In genomic region chr17:17692353-17693252, GRCh38 we compare ENCODE assay signal across 8 cellular contexts. TPM values are rescaled to one million over a fixed set of nuclear protein-coding genes. Genes with fewer than 3 reads are reported as not detected.
DNase-seq lines count a peak whose midpoint lies in the region; ATAC-seq, FAIRE-seq and TF ChIP-seq lines count a peak whose summit lies in the region.

No MANE protein-coding gene starts in this region.

- H3K14ac ChIP-seq in IMR-90 (replicated peaks; ENCODE audit: low read depth, low read length) = peak overlapping the region; percentile 42; the same call in 1 of the 2 replicates

- SMC1A ChIA-PET in GM12878 (lab: Charles Lee; ENCODE audit: uncharacterized antibody, unreplicated experiment) = interaction anchor here (0.9 to 6.1 kb wide), 10 partner anchors 10 to 1207 kb away, joined by 3 to 47 read pairs (median 4); no protein-coding TSS in a partner anchor

- H3K79me1 ChIP-seq in IMR-90 (ENCODE audit: low read depth in 1 of 2, low read length in 2 of 2) = peaks cover 10 to 89% of the 10 kb centered on the region in 2 experiments; a peak in 3 of 4 replicates

- H3K9me3 ChIP-seq in IMR-90 (ENCODE audit: control insufficient read depth, insufficient read depth, low read length) (no peaks in the 10 kb centered on the region), GM12878 (replicated peaks; ENCODE audit: control insufficient read depth, insufficient read depth, low read length) (no peaks in the 10 kb centered on the region), mucosa of stomach (ENCODE audit: control insufficient read depth, low read length) (no peaks in the 10 kb centered on the region)

- BruUV-seq in IMR-90 (replicated peaks; lab: Mats Ljungman, UMichigan) (no TSS peak), GM12878 (replicated peaks; lab: Mats Ljungman, UMichigan) (no TSS peak)

- H3K4me1 ChIP-seq in IMR-90 (ENCODE audit: control insufficient read depth, insufficient read depth, low read length) = peaks cover 47% of the 10 kb centered on the region
- peaks cover 49% of the 10 kb centered on the region for H3K4me1 ChIP-seq in GM12878 (ENCODE audit: control insufficient read depth, insufficient read depth, low read length)
- peaks cover 80% of the 10 kb centered on the region for H3K4me1 ChIP-seq in mucosa of stomach (ENCODE audit: control insufficient read depth, insufficient read depth, low read length)

- TF ChIP-seq RAD21 in IMR-90 (IDR thresholded peaks at IDR 0.05; ENCODE audit: low read length) = no peak
- no peak for TF ChIP-seq RAD21 in GM12878 (IDR thresholded peaks at IDR 0.05; ENCODE audit: insufficient read depth, low read depth, low read length)

- no peak overlapping the region; the same call in 2 of the 3 replicates for H2BK15ac ChIP-seq in IMR-90 (ENCODE audit: low read depth, low read length)

- H2AK9ac ChIP-seq in IMR-90 (replicated peaks; ENCODE audit: low read depth, low read length, poor library complexity) = peak overlapping the region; percentile 70

- WGBS in IMR-90 (ENCODE audit: extremely low coverage in 2 of 2, insufficient read length in 1 of 2), 2 experiments = 56% methylated on average over 3 of the region's 9 CpGs; no CpG with 5 or more reads in 1 of the 2 experiments
- 89% methylated on average over 9 of the region's 9 CpGs for WGBS in GM12878 (ENCODE audit: insufficient coverage, insufficient replicate concordance, low lambda C conversion rate, missing lambda C conversion rate)

- in situ Hi-C loops in ACHN (cut with HindIII; ENCODE audit: low pct_ligation_motif_present, low pct_unique_long_range_greater_than_20kb, low sequenced_read_pairs) (no loop called here), IMR-90 (cut with MboI; ENCODE audit: low sequenced_read_pairs) (no loop called here), GM12878 (cut with MboI) (no loop called here)

- no peak overlapping the region for H3K18ac ChIP-seq in IMR-90 (ENCODE audit: low read depth, low read length)

- H4K91ac ChIP-seq in IMR-90 (ENCODE audit: insufficient read depth, low read depth, low read length) = 0 out of 2 replicates have a peak overlapping the region, but pooled peaks have one; percentile 91

- CTCF ChIA-PET in IMR-90 (lab: Yijun Ruan, JAX) (no interaction called here), GM12878 (lab: Yijun Ruan, JAX) (interaction anchor here (0.7 to 2.0 kb wide), 11 partner anchors 11 to 346 kb away, joined by 3 to 8 read pairs (median 4); no protein-coding TSS in a partner anchor)

- H2BK120ac ChIP-seq in IMR-90 (ENCODE audit: low read depth, low read length) = 0 out of 2 replicates have a peak overlapping the region, but pooled peaks have one; percentile 83

- FAIRE-seq in GM12878 (lab: Jason Lieb, UNC) = no peak

- H3K56ac ChIP-seq in IMR-90 (ENCODE audit: extremely low read depth, insufficient read depth, low read length) = no peak overlapping the region

- peaks cover 88% of the 10 kb centered on the region for H3K79me2 ChIP-seq in GM12878 (ENCODE audit: control insufficient read depth, insufficient read depth, low read length)

- no peak overlapping the region for H2BK20ac ChIP-seq in IMR-90 (ENCODE audit: low read depth, low read length)

- H4K20me1 ChIP-seq in IMR-90 (ENCODE audit: insufficient read depth, low read length) (peaks cover 90% of the 10 kb centered on the region), GM12878 (ENCODE audit: control insufficient read depth, insufficient read depth) (no peaks in the 10 kb centered on the region)

- ATAC-seq in IMR-90 (ENCODE audit: low read depth) (no peak), GM12878 (no peak), HG02938 (IDR thresholded peaks at IDR 0.05; ENCODE audit: unreplicated experiment) (no peak), HG02759 (IDR thresholded peaks at IDR 0.05; ENCODE audit: unreplicated experiment) (no peak)

- peak overlapping the region; percentile 98 for H3K27ac ChIP-seq in IMR-90 (ENCODE audit: insufficient read depth, low read length)
- peak overlapping the region; percentile 77 for H3K27ac ChIP-seq in GM12878 (ENCODE audit: control insufficient read depth, insufficient read depth)

- H3K4me2 ChIP-seq in IMR-90 (ENCODE audit: low read depth, low read length) (no peak overlapping the region; the same call in 1 of the 2 replicates), GM12878 (ENCODE audit: control insufficient read depth, insufficient read depth) (peak overlapping the region; percentile 77)

- H3K9ac ChIP-seq in IMR-90 (ENCODE audit: low read depth, low read length) = no peak overlapping the region
- peak overlapping the region; percentile 61 for H3K9ac ChIP-seq in GM12878 (ENCODE audit: control insufficient read depth, insufficient read depth, low read length)
- peak overlapping the region; percentile 57 for H3K9ac ChIP-seq in mucosa of stomach (ENCODE audit: low read length)

- H2BK5ac ChIP-seq in IMR-90 (ENCODE audit: low read depth, low read length, poor library complexity, severe bottlenecking) = peak overlapping the region; percentile 93

- H3K9me1 ChIP-seq in IMR-90 (ENCODE audit: insufficient read depth, low read length) = peaks cover 30% of the 10 kb centered on the region

- H4K8ac ChIP-seq in IMR-90 (ENCODE audit: low read depth in 2 of 2, low read length in 2 of 2) = peak overlapping the region in 1 of 2 experiments; percentile 23; a peak in 1 of 4 replicates

- TF ChIP-seq POLR2A in IMR-90 (IDR thresholded peaks at IDR 0.05; ENCODE audit: low read depth, low read length) (no peak), GM12878 (IDR thresholded peaks at IDR 0.05; ENCODE audit: low read depth, low read length) (no peak)

- H3K4me3 ChIP-seq in IMR-90 (ENCODE audit: insufficient read depth, low read depth, low read length) (no peak overlapping the region), GM12878 (peak overlapping the region; percentile 49; the same call in 1 of the 2 replicates), mucosa of stomach (ENCODE audit: low read length) (no peak overlapping the region)

- DNase-seq in ACHN (peak; percentile 47), IMR-90 (no peak), GM12878 (ENCODE audit: low read depth, low spot score) (no peak), NCI-H1417 treated with DMSO at 0.1 percent for 48 hours (lab: John Stamatoyannopoulos, UW) (no peak), NCI-H446 (lab: John Stamatoyannopoulos, UW) (no peak)

- no peak overlapping the region; the same call in 1 of the 2 replicates for H4K5ac ChIP-seq in IMR-90 (ENCODE audit: low read depth, low read length)

- peak overlapping the region; percentile 96 for H3K4ac ChIP-seq in IMR-90 (ENCODE audit: low read depth, low read length)

- POLR2A ChIA-PET in IMR-90 (lab: Charles Lee; ENCODE audit: unreplicated experiment) (interaction anchor here (0.6 kb wide), 1 partner anchor 338 kb away, joined by 4 read pairs; no protein-coding TSS in a partner anchor), GM12878 (lab: Charles Lee) (interaction anchor here (0.6 to 5.8 kb wide), 11 partner anchors 10 to 397 kb away, joined by 3 to 56 read pairs (median 4); partner anchors contain the start of gene SREBF1)

- RAD21 ChIA-PET in GM12878 (lab: Charles Lee; ENCODE audit: unreplicated experiment) = interaction anchor here (0.8 to 6.4 kb wide), 9 partner anchors 10 to 280 kb away, joined by 3 to 75 read pairs (median 3); partner anchors contain the start of genes DRC3 and TOM1L2

- dilution Hi-C loops in IMR-90 (cut with HindIII; ENCODE audit: low sequenced_read_pairs, unreplicated experiment) = no loop called here

- intact Hi-C loops in IMR-90 (cut with micrococcal nuclease) = no loop called here
- intact Hi-C loops in GM12878 (cut with micrococcal nuclease; ENCODE audit: unreplicated experiment) = loop anchor here (1.0 to 5.0 kb wide), 2 partner anchors 10 to 145 kb away; partner anchors contain the start of gene SREBF1

- H3K36me3 ChIP-seq in IMR-90 (ENCODE audit: control insufficient read depth, insufficient read depth, low read length) (no peaks in the 10 kb centered on the region), GM12878 (ENCODE audit: control insufficient read depth in 2 of 2, insufficient read depth in 2 of 2, low read length in 1 of 2) (no peaks in the 10 kb centered on the region), mucosa of stomach (ENCODE audit: control insufficient read depth, insufficient read depth, low read length) (no peaks in the 10 kb centered on the region)

- no peak for TF ChIP-seq EP300 in GM12878 (IDR thresholded peaks at IDR 0.05; ENCODE audit: borderline replicate concordance in 1 of 2, control insufficient read depth in 1 of 2, low read depth in 2 of 2, low read length in 2 of 2)

- H2AFZ ChIP-seq in IMR-90 (replicated peaks; ENCODE audit: low read length, poor library complexity) = no peak overlapping the region
- H2AFZ ChIP-seq in GM12878 (ENCODE audit: control insufficient read depth, low read depth, low read length) = no peak overlapping the region

- H3K23ac ChIP-seq in IMR-90 (ENCODE audit: low read depth, low read length) = peak overlapping the region; percentile 21

- peak overlapping the region; percentile 74; the same call in 1 of the 2 replicates for H2AK5ac ChIP-seq in IMR-90 (ENCODE audit: low read depth, low read length)

- H3K27me3 ChIP-seq in IMR-90 (ENCODE audit: control insufficient read depth, insufficient read depth, low read length) = no peaks in the 10 kb centered on the region
- no peaks in the 10 kb centered on the region for H3K27me3 ChIP-seq in GM12878 (replicated peaks in 1 of 2; ENCODE audit: control insufficient read depth in 2 of 2, insufficient read depth in 2 of 2, low read length in 1 of 2)
- no peaks in the 10 kb centered on the region for H3K27me3 ChIP-seq in mucosa of stomach (ENCODE audit: control insufficient read depth, insufficient read depth, low read length)

- TF ChIP-seq CTCF in IMR-90 (conservative IDR thresholded peaks at IDR 0.05; ENCODE audit: low read depth, low read length) (no peak), GM12878 (IDR thresholded peaks at IDR 0.05 in 2 of 3, conservative IDR thresholded peaks at IDR 0.05 in 1 of 3; ENCODE audit: control insufficient read depth in 2 of 3, extremely low read depth in 1 of 3, insufficient read depth in 1 of 3, low read depth in 3 of 3, low read length in 3 of 3) (no peak)

RNA-seq across cellular contexts. Expression of gene RAI1, which starts 11.3 kb away (rescaled TPM):
- 1.8 and 1.9 TPM in 2 replicates for total RNA-seq in IMR-90 (2012; rRNA removed)
- 10.5 and 14.0 TPM in 2 replicates for polyA plus RNA-seq in IMR-90 (2012; rRNA removed)
- polyA plus RNA-seq in IMR-90 (2012; cell fraction: cytosol; rRNA removed) = 5.5 and 10.5 TPM in 2 replicates
- polyA plus RNA-seq in IMR-90 (2012; cell fraction: nucleus; rRNA removed; ENCODE audit: low replicate concordance) = 18.8 and 32.7 TPM in 2 replicates
- total RNA-seq in GM12878 (2013; cell fraction: nucleolus; rRNA removed) = 66.1 and 73.4 TPM in 2 replicates
- total RNA-seq in GM12878 (2014; rRNA removed) = 7.2 and 7.4 TPM in 2 replicates
- 7.9 and 8.7 TPM in 2 replicates for total RNA-seq in GM12878 (2014; rRNA removed; fragmentation: Illumina TruSeq; extraction: Trizol)
- 35.4 and 37.7 TPM in 2 replicates for total RNA-seq in GM12878 (2021)
- polyA plus RNA-seq in GM12878 (2011; ENCODE audit: low read depth) = 3.1 TPM
- 4.0 and 5.4 TPM in 2 replicates for polyA plus RNA-seq in GM12878 (2011; rRNA removed)
- polyA plus RNA-seq in GM12878 (2011; cell fraction: cytosol; rRNA removed) = 5.7 and 7.6 TPM in 2 replicates
- polyA plus RNA-seq in GM12878 (2011; cell fraction: nucleus; rRNA removed) = 20.2 and 25.6 TPM in 2 replicates
- 8.0 and 8.1 TPM in 2 replicates for polyA plus RNA-seq in GM12878 (2012)
- 2.5 and 5.9 TPM in 2 replicates for polyA plus RNA-seq in GM12878 (2014; fragmentation: Illumina TruSeq; extraction: Trizol)
- polyA plus RNA-seq in GM12878 (2014; fragmentation: Nextera tagmentation; extraction: Ambion mirVana) = under 1 TPM; 0.66 to 0.74 TPM
- polyA plus RNA-seq in GM12878 (2014; rRNA removed) = 19.2 and 25.5 TPM in 2 replicates
- polyA plus RNA-seq in GM12878 (2016; fragmentation: Nextera tagmentation; extraction: Ambion mirVana) = 1 to 10 TPM; 3.1 to 6.0 TPM
- polyA minus RNA-seq in GM12878 (2011; rRNA and poly(A)+ RNA removed) = 8.1 and 11.7 TPM in 2 replicates
- polyA minus RNA-seq in GM12878 (2011; cell fraction: cytosol; rRNA and poly(A)+ RNA removed) = 8.3 and 9.1 TPM in 2 replicates
- 10.0 and 21.0 TPM in 2 replicates for polyA minus RNA-seq in GM12878 (2011; cell fraction: nucleus; rRNA and poly(A)+ RNA removed)
